8 cellular contexts compared by ENCODE assay signal in the genomic region with DNA sequence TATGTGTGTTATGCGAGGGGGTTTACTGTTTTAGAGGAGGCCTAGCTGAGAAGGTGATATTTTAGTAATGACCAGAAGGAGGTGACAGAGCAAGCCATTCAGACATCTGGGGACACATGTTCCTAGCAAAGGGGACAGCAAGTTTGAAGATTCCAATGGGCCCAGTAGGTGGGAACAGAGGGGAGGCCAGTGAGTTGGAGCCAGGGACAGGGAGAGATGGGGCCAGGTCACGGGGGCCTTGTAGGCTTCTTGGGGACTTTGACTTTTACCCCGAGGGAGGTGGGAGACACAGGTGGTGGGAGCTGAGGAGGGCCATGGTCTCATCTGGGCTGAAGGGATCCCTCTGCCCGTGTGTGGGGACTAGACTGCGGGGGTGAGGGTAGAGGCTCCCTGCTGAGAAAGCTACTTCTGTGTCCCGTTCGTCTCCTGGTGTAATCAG.
A peak's percentile ranks its signal among the peaks of the same experiment; 100 is the strongest.
DNase-seq lines count a peak whose midpoint lies in the region; ATAC-seq and TF ChIP-seq lines count a peak whose summit lies in the region.

No MANE protein-coding gene starts in this region.

- DNase-seq in heart right ventricle (no peak), Right ventricle myocardium superior (no peak), NOMO-1 treated with DMSO at 0.1 percent for 48 hours (lab: John Stamatoyannopoulos, UW; ENCODE audit: unreplicated experiment) (peak; percentile 65), foreskin keratinocyte (no peak), transverse colon (no peak), HUDEP-2 (lab: John Stamatoyannopoulos, UW; ENCODE audit: unreplicated experiment in 76 of 76) (no peak)

- no peaks in the 10 kb centered on the region for H3K27me3 ChIP-seq in heart right ventricle
- no peaks in the 10 kb centered on the region for H3K27me3 ChIP-seq in foreskin keratinocyte
- no peaks in the 10 kb centered on the region for H3K27me3 ChIP-seq in transverse colon

- H3K36me3 ChIP-seq in heart right ventricle (peaks cover 0 to 25% (median 0%) of the 10 kb centered on the region in 9 donors), transverse colon (no peaks in the 10 kb centered on the region)

- ATAC-seq in heart right ventricle (no peak), Right ventricle myocardium superior (ENCODE audit: poor library complexity) (no peak), foreskin keratinocyte (no peak), GM18520 (IDR thresholded peaks at IDR 0.05; ENCODE audit: unreplicated experiment) (no peak), GM18870 (IDR thresholded peaks at IDR 0.05; ENCODE audit: unreplicated experiment) (no peak)

- intact Hi-C loops in heart right ventricle (cut with DNase I) (loop anchor here in 7 of 10 donors (5.0 to 10.0 kb wide), 6 partner anchors 37 to 72 kb away; a partner anchor contains a TSS), Right ventricle myocardium superior (cut with DNase I) (loop anchor here (5.0 to 10.0 kb wide), 2 partner anchors 53 to 65 kb away; no protein-coding TSS in a partner anchor), transverse colon (cut with DNase I; ENCODE audit: low total_unique reads) (no loop called here)

- no peaks in the 10 kb centered on the region for H3K9me3 ChIP-seq in heart right ventricle
- H3K9me3 ChIP-seq in transverse colon, result no peaks in the 10 kb centered on the region

- WGBS in heart right ventricle, 2 donors, result 90 to 95% methylated on average over 7 of the region's 7 CpGs
- WGBS in transverse colon (ENCODE audit: low coverage in 1 of 2), 2 donors, result 84 to 100% methylated on average over 2 to 7 of the region's 7 CpGs

- H3K4me1 ChIP-seq in heart right ventricle (peaks cover 21 to 95% (median 72%) of the 10 kb centered on the region in 9 donors), foreskin keratinocyte (peaks cover 46% of the 10 kb centered on the region), transverse colon (peaks cover 34 to 67% (median 37%) of the 10 kb centered on the region in 4 donors)

- TF ChIP-seq EP300 in transverse colon (IDR thresholded peaks at IDR 0.05; ENCODE audit: low read depth), result no peak

- H3K4me3 ChIP-seq in heart right ventricle (no peak overlapping the region), transverse colon (no peak overlapping the region)

- H3K27ac ChIP-seq in heart right ventricle (peak overlapping the region; percentile 31 to 94 (median 84)), foreskin keratinocyte (peak overlapping the region; percentile 95), transverse colon (peak overlapping the region; percentile 64 to 75 (median 74))

- TF ChIP-seq POLR2A in transverse colon (IDR thresholded peaks at IDR 0.05), result no peak

- in situ Hi-C loops in transverse colon (cut with MboI; ENCODE audit: low pct_ligation_motif_present in 1 of 4, low pct_unique_long_range_greater_than_20kb in 1 of 4, low sequenced_read_pairs in 3 of 4), result no loop called here

- TF ChIP-seq CTCF in heart right ventricle (IDR thresholded peaks at IDR 0.05) (peak in 7 of 9 donors; percentile 15 to 39 (median 23)), foreskin keratinocyte (conservative IDR thresholded peaks at IDR 0.05) (peak; percentile 18), transverse colon (IDR thresholded peaks at IDR 0.05) (peak in 1 of 5 experiments; percentile 19)
